ENCODE assay signal across 23 cellular contexts in genomic region chr1:225155555-225155954, GRCh38.
"Had no signal": no experiment of that assay in that cellular context is flagged by ENCODE, and none has a peak within 500 bp of the region (broad histone marks: within the 10 kb centered on the region; RNA-seq: fewer than 3 reads in every experiment).

No MANE protein-coding gene starts in this region.

- DNase-seq: activated CD4-positive, alpha-beta T cell treated with anti-CD3 and anti-CD28 coated beads for 4 hours; activated CD4-positive, alpha-beta T cell treated with anti-CD3 and anti-CD28 coated beads, Interleukin-2, amount 50 U/mL, for 4 hours; activated CD8-positive, alpha-beta memory T cell treated with anti-CD3 and anti-CD28 coated beads, Interleukin-2, amount 50 U/mL, for 48 hours; activated gamma-delta T cell treated with Interleukin-2 at 50 U/mL for 16 hours; activated naive CD4-positive, alpha-beta T cell treated with anti-CD3 and anti-CD28 coated beads, Interleukin-2, amount 50 U/mL, for 16 hours; activated naive CD8-positive, alpha-beta T cell treated with anti-CD3 and anti-CD28 coated beads, Interleukin-2, amount 50 U/mL, for 24 hours; activated T-cell treated with anti-CD3 and anti-CD28 coated beads, Interleukin-2, amount 50 U/mL, for 24 hours; amygdala; central memory CD4-positive, alpha-beta T cell; effector CD4-positive, alpha-beta T cell; left ventricle myocardium superior; mucosa of descending colon; posterior cingulate gyrus; right cardiac atrium; stimulated activated CD4-positive, alpha-beta T cell treated with anti-CD3 and anti-CD28 coated beads, Interleukin-2, amount 100 ng/mL, for 24 hours; stimulated activated naive B cell treated with anti-CD40 and anti-IgM and Interleukin-4, amounts not matched to agents 10 μg/mL and 1 μg/mL and 100 μg/mL, for 72 hours; stomach; thyroid gland; upper lobe of left lung had no signal

- FAIRE-seq: frontal cortex, islet of Langerhans had no signal

- H3K4me1 ChIP-seq: stomach, thyroid gland, upper lobe of left lung, vagina had no signal

- H3K27ac ChIP-seq: stomach, thyroid gland, upper lobe of left lung, vagina, VCaP had no signal

- H3K27me3 ChIP-seq: stomach, thyroid gland, upper lobe of left lung, vagina had no signal

- H3K36me3 ChIP-seq: stomach, thyroid gland, upper lobe of left lung, vagina had no signal

- H3K9me3 ChIP-seq: mucosa of descending colon, stomach, thyroid gland, upper lobe of left lung, vagina had no signal

- H3K4me3 ChIP-seq: mucosa of descending colon, stomach, thyroid gland, upper lobe of left lung, vagina had no signal

- ATAC-seq: left ventricle myocardium superior; mucosa of descending colon; right cardiac atrium; stimulated activated naive B cell treated with anti-CD40 and anti-IgM and Interleukin-4, amounts not matched to agents 10 μg/mL and 1 μg/mL and 100 μg/mL, for 72 hours had no signal
